In genomic region chr1:203287109-203287893, GRCh38 we compare ENCODE assay signal across 8 cellular contexts. TPM values are rescaled to one million over a fixed set of nuclear protein-coding genes. Genes with fewer than 3 reads are reported as not detected.
DNase-seq lines count a peak whose midpoint lies in the region; ATAC-seq lines count a peak whose summit lies in the region.

No MANE protein-coding gene starts in this region.

- ATAC-seq in GM18861 (IDR thresholded peaks at IDR 0.05; ENCODE audit: unreplicated experiment) (peak; percentile 31), HG02840 (IDR thresholded peaks at IDR 0.05; ENCODE audit: low FRiP score, unreplicated experiment) (peak; percentile 45), Right ventricle myocardium inferior (peak; percentile 47)

- intact Hi-C loops in Right ventricle myocardium inferior (cut with DNase I), result no loop called here

- peak; percentile 83 for DNase-seq in NCI-H510A treated with DMSO at 0.1 percent for 48 hours (lab: John Stamatoyannopoulos, UW)
- peak; percentile 72 for DNase-seq in activated CD8-positive, alpha-beta memory T cell treated with anti-CD3 and anti-CD28 coated beads, Interleukin-2, amount 50 U/mL, for 1 hour (ENCODE audit: extremely low read depth)
- peak; percentile 83 for DNase-seq in Right ventricle myocardium inferior (ENCODE audit: missing footprints)
- peak; percentile 47 for DNase-seq in renal cortical epithelial cell (ENCODE audit: low read depth)
- no peak for DNase-seq in DMS79 treated with DMSO at 0.1 percent for 48 hours (lab: John Stamatoyannopoulos, UW)
- DNase-seq in NCI-H1048 (lab: John Stamatoyannopoulos, UW), result no peak

RNA-seq across cellular contexts. Expression of gene BTG2, which starts 18.0 kb away (rescaled TPM):
- total RNA-seq in Right ventricle myocardium inferior, result 44.8 TPM
- 12.7 and 54.3 TPM in 2 replicates for total RNA-seq in renal cortical epithelial cell

RNA-seq across cellular contexts. Expression of gene CHIT1, which starts 57.8 kb away (rescaled TPM):
- total RNA-seq in Right ventricle myocardium inferior (0.51 TPM), renal cortical epithelial cell (under 0.01 TPM in 1 of 2 replicates, not detected in the other)

Comparison
In these comparisons a context has a peak if more than half of its experiments do, and no peak if none do; other contexts are left out.
1. DNase-seq: peak in NCI-H510A treated with DMSO at 0.1 percent for 48 hours (single experiment), activated CD8-positive, alpha-beta memory T cell treated with anti-CD3 and anti-CD28 coated beads, Interleukin-2, amount 50 U/mL, for 1 hour (single experiment), Right ventricle myocardium inferior (single experiment) and renal cortical epithelial cell (single experiment); none in DMS79 treated with DMSO at 0.1 percent for 48 hours (single experiment) and NCI-H1048 (single experiment).
2. Peak in every context shown above with its lines, with median percentiles within 50 percentile points of each other: ATAC-seq.